ENCODE assay signal across 1 cellular context in the genomic region with DNA sequence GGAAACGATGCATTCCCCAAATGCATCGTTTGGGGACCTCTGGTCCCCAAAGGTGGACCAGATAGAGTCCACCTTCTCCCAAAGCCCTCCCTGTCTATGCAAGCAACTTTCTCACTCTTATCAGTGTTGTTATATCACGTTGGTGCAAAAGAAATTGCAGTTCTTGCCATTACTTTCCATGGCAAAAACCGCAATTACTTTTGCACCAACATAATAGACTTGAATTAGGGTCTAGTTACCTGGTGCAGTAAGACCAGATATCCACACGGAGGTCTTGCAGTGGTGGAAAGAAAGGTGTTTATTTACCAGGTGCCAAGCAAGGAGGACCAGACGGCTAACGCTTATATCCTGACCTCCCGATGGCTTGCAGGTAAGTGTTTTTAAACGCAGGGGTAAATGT.
TF ChIP-seq lines count a peak whose summit lies in the region.

No MANE protein-coding gene starts in this region.

TF ChIP-seq in GM12878, 131 proteins besides CTCF, POLR2A, EP300 and RAD21 (continued from another document):
- TF ChIP-seq, protein P1, sequence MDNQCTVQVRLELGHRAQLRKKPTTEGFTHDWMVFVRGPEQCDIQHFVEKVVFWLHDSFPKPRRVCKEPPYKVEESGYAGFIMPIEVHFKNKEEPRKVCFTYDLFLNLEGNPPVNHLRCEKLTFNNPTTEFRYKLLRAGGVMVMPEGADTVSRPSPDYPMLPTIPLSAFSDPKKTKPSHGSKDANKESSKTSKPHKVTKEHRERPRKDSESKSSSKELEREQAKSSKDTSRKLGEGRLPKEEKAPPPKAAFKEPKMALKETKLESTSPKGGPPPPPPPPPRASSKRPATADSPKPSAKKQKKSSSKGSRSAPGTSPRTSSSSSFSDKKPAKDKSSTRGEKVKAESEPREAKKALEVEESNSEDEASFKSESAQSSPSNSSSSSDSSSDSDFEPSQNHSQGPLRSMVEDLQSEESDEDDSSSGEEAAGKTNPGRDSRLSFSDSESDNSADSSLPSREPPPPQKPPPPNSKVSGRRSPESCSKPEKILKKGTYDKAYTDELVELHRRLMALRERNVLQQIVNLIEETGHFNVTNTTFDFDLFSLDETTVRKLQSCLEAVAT (IDR thresholded peaks at IDR 0.05), result no peak
- TF ChIP-seq LARP7 (IDR thresholded peaks at IDR 0.05) (no peak), ZNF24 (IDR thresholded peaks at IDR 0.05) (no peak), EED (IDR thresholded peaks at IDR 0.05; ENCODE audit: low read depth) (no peak)
